ENCODE assay signal across 9 cellular contexts in the genomic region with DNA sequence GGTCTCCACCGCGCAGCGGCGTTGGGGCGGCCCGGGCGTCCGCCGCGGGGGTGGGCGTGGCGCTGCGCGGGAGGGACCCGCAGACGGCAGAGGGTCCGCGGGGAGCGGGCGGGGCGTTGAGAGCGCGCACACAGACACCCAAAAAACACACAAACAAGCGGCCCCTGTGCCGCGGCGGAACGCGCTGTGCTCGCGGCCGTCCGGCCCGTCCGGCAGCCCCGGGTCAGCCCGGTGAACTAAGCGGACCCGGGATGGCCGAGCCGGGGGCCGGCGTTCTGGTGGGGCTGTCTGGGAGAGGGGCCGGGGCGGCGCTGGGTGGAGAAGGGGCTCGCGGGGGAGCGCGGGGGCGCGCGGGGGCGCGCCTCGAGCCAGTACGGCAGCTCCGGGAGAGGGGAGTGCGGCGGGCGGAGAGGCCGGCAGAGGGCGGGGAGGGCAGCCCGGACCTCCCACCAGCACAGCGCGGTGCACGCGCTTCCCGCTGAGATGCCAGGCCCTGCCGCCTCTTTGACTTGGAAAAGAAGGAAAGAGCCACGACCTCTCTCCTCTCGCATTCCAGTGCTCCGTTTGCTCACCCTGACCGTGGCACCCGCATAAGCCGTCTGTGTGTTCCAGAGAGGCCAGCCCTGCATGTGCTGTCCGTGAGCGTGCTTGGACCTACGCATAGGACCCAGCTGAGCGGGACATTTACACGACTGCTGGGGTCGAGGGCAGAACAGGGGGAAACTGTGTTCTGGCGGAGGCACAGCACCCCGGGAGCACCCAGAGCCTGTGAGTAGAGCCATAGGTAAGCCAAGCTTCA. TPM values are rescaled to one million over a fixed set of nuclear protein-coding genes. Genes with fewer than 3 reads are reported as not detected.
DNase-seq lines count a peak whose midpoint lies in the region; ATAC-seq and TF ChIP-seq lines count a peak whose summit lies in the region.
"Had no signal": no experiment of that assay in that cellular context is flagged by ENCODE, and none has a peak within 500 bp of the region (broad histone marks: within the 10 kb centered on the region; RNA-seq: fewer than 3 reads in every experiment).

No MANE protein-coding gene starts in this region.

- H3K27me3 ChIP-seq in ectodermal cell (ENCODE audit: control insufficient read depth, insufficient read depth, low read length, poor library complexity, severe bottlenecking) (peaks cover 65% of the 10 kb centered on the region), upper lobe of left lung (peaks cover 0 to 8% (median 3%) of the 10 kb centered on the region in 4 donors)

- peaks cover 7% of the 10 kb centered on the region for H3K4me1 Mint-ChIP-seq in mesothelial cell of epicardium
- H3K4me1 Mint-ChIP-seq in activated CD4-positive, alpha-beta T cell treated with anti-CD3 and anti-CD28 coated beads, Interleukin-2, amount 10 ng/mL, durations not matched to agents 24 days and 14 days, result no peaks in the 10 kb centered on the region

- no peaks in the 10 kb centered on the region for H3K36me3 Mint-ChIP-seq in mesothelial cell of epicardium
- no peaks in the 10 kb centered on the region for H3K36me3 Mint-ChIP-seq in activated CD4-positive, alpha-beta T cell treated with anti-CD3 and anti-CD28 coated beads, Interleukin-2, amount 10 ng/mL, durations not matched to agents 24 days and 14 days (ENCODE audit: low read depth)

- intact Hi-C loops in activated CD4-positive, alpha-beta T cell treated with anti-CD3 and anti-CD28 coated beads, Interleukin-2, amount 10 ng/mL, durations not matched to agents 24 days and 14 days (cut with micrococcal nuclease), result no loop called here

- peaks cover 4% of the 10 kb centered on the region for H3K9me3 Mint-ChIP-seq in mesothelial cell of epicardium
- no peaks in the 10 kb centered on the region for H3K9me3 Mint-ChIP-seq in activated CD4-positive, alpha-beta T cell treated with anti-CD3 and anti-CD28 coated beads, Interleukin-2, amount 10 ng/mL, durations not matched to agents 24 days and 14 days

- 3 to 6% methylated on average over 84 of the region's 84 CpGs for WGBS in ectodermal cell, 2 experiments
- WGBS in upper lobe of left lung, 2 donors, result 15 to 46% methylated on average over 40 to 42 of the region's 84 CpGs

- ATAC-seq in upper lobe of left lung (ENCODE audit: low FRiP score in 2 of 2) (peak in 1 of 2 donors; percentile 87), HG03460 (IDR thresholded peaks at IDR 0.05; ENCODE audit: unreplicated experiment) (no peak)

- no peak for TF ChIP-seq POLR2A in upper lobe of left lung (IDR thresholded peaks at IDR 0.05)

- no peak for TF ChIP-seq EP300 in upper lobe of left lung (IDR thresholded peaks at IDR 0.05)

- H3K4me1 ChIP-seq in ectodermal cell (ENCODE audit: control insufficient read depth, insufficient read depth, low read length), result peaks cover 18% of the 10 kb centered on the region
- H3K4me1 ChIP-seq in upper lobe of left lung, result peaks cover 0 to 21% (median 12%) of the 10 kb centered on the region in 4 donors

- H3K4me3 ChIP-seq in ectodermal cell (ENCODE audit: insufficient read depth, low read depth, low read length), result peak overlapping the region; percentile 54
- peak overlapping the region in 3 of 4 donors; percentile 47 to 57 (median 53) for H3K4me3 ChIP-seq in upper lobe of left lung

- H3K27me3 Mint-ChIP-seq in mesothelial cell of epicardium (ENCODE audit: low read depth), result peaks cover 85% of the 10 kb centered on the region
- H3K27me3 Mint-ChIP-seq in activated CD4-positive, alpha-beta T cell treated with anti-CD3 and anti-CD28 coated beads, Interleukin-2, amount 10 ng/mL, durations not matched to agents 24 days and 14 days, result peaks cover 30% of the 10 kb centered on the region

- TF ChIP-seq CTCF in mesothelial cell of epicardium (IDR thresholded peaks at IDR 0.05; ENCODE audit: unreplicated experiment) (no peak), upper lobe of left lung (IDR thresholded peaks at IDR 0.05) (peak in 3 of 6 experiments; percentile 11 to 31 (median 17))

- H3K36me3 ChIP-seq in ectodermal cell (ENCODE audit: control insufficient read depth, insufficient read depth, low read length), result no peaks in the 10 kb centered on the region
- H3K36me3 ChIP-seq in upper lobe of left lung, result no peaks in the 10 kb centered on the region

- no peaks in the 10 kb centered on the region for H3K9me3 ChIP-seq in ectodermal cell (ENCODE audit: control insufficient read depth, low read length)
- no peaks in the 10 kb centered on the region for H3K9me3 ChIP-seq in upper lobe of left lung

- no peak overlapping the region for H3K27ac Mint-ChIP-seq in mesothelial cell of epicardium
- no peak overlapping the region for H3K27ac Mint-ChIP-seq in activated CD4-positive, alpha-beta T cell treated with anti-CD3 and anti-CD28 coated beads, Interleukin-2, amount 10 ng/mL, durations not matched to agents 24 days and 14 days

- H3K4me3 Mint-ChIP-seq in mesothelial cell of epicardium, result peak overlapping the region; percentile 63
- H3K4me3 Mint-ChIP-seq in activated CD4-positive, alpha-beta T cell treated with anti-CD3 and anti-CD28 coated beads, Interleukin-2, amount 10 ng/mL, durations not matched to agents 24 days and 14 days, result no peak overlapping the region

- H3K27ac ChIP-seq in ectodermal cell (ENCODE audit: insufficient read depth, low read depth, low read length, poor library complexity, severe bottlenecking), result no peak overlapping the region
- H3K27ac ChIP-seq in upper lobe of left lung, result no peak overlapping the region

- DNase-seq in NCI-H2227 (lab: John Stamatoyannopoulos, UW; ENCODE audit: unreplicated experiment), result peak; percentile 4
- DNase-seq in NCI-H2227 treated with DMSO at 0.1 percent for 48 hours (lab: John Stamatoyannopoulos, UW), result no peak
- DNase-seq in mesothelial cell of epicardium (ENCODE audit: low spot score in 2 of 2, unreplicated experiment in 2 of 2), result no peak
- peak in 1 of 2 donors; percentile 90 for DNase-seq in upper lobe of left lung
- DNase-seq in activated CD4-positive, alpha-beta T cell treated with anti-CD3 and anti-CD28 coated beads, Interleukin-2, amount 10 ng/mL, durations not matched to agents 24 days and 14 days, result no peak
- DNase-seq in EL, result no peak

RNA-seq across cellular contexts. Expression of a gene that starts 10.3 kb away (rescaled TPM):
- polyA plus RNA-seq in ectodermal cell (2013, experiment 1 of 4), result 0.81 TPM
- polyA plus RNA-seq in ectodermal cell (2013, experiment 2 of 4), result 0.89 TPM
- 0.37 TPM for polyA plus RNA-seq in ectodermal cell (2013, experiment 3 of 4)
- 0.57 TPM for polyA plus RNA-seq in ectodermal cell (2013, experiment 4 of 4)
- total RNA-seq in mesothelial cell of epicardium (0.29 TPM in 2 of 3 replicates, not detected in the other), upper lobe of left lung (10 to 100 TPM in 1 of 6 donors, 1 to 10 TPM in 5; 2.4 to 11.2 (median 7.0) TPM)
- total RNA-seq in activated CD4-positive, alpha-beta T cell treated with anti-CD3 and anti-CD28 coated beads, Interleukin-2, amount 10 ng/mL, durations not matched to agents 24 days and 14 days, result not detected in 2 replicates
- total RNA-seq: epithelial cell of proximal tubule had no signal

RNA-seq across cellular contexts. Expression of a gene that starts 59.0 kb away (rescaled TPM):
- 0.39 TPM for polyA plus RNA-seq in ectodermal cell (2013, experiment 1 of 4)
- 0.14 TPM for polyA plus RNA-seq in ectodermal cell (2013, experiment 2 of 4)
- polyA plus RNA-seq in ectodermal cell (2013, experiment 3 of 4), result 0.48 TPM
- polyA plus RNA-seq in ectodermal cell (2013, experiment 4 of 4), result not detected
- total RNA-seq in mesothelial cell of epicardium (0.97 to 2.5 TPM (median 1.2 TPM) in 3 replicates), upper lobe of left lung (1 to 10 TPM in 5 of 6 donors, not detected in 1; 1.6 to 2.3 (median 2.0) TPM)
- total RNA-seq in activated CD4-positive, alpha-beta T cell treated with anti-CD3 and anti-CD28 coated beads, Interleukin-2, amount 10 ng/mL, durations not matched to agents 24 days and 14 days, result not detected in 2 replicates
- total RNA-seq: epithelial cell of proximal tubule had no signal
